In genomic region chr9:127370147-127370579, GRCh38 we compare ENCODE assay signal across 27 cellular contexts.
"Had no signal": no experiment of that assay in that cellular context is flagged by ENCODE, and none has a peak within 500 bp of the region (broad histone marks: within the 10 kb centered on the region; RNA-seq: fewer than 3 reads in every experiment).

No MANE protein-coding gene starts in this region.

- H3K4me1 Mint-ChIP-seq: activated CD8-positive, alpha-beta memory T cell treated with anti-CD3 and anti-CD28 coated beads, Interleukin-2, amount 10 ng/mL, durations not matched to agents 7 days and 5 days; activated naive CD4-positive, alpha-beta T cell treated with anti-CD3 and anti-CD28 coated beads, Interleukin-2, amount 50 U/mL, for 24 hours; natural killer cell; stimulated activated memory B cell treated with anti-CD40 and anti-IgM and Interleukin-4, amounts not matched to agents 10 μg/mL and 1 μg/mL and 100 μg/mL, for 72 hours had no signal

- H3K27ac Mint-ChIP-seq: activated CD4-positive, alpha-beta memory T cell treated with anti-CD3 and anti-CD28 coated beads for 36 hours; activated CD8-positive, alpha-beta memory T cell treated with anti-CD3 and anti-CD28 coated beads, Interleukin-2, amount 10 ng/mL, durations not matched to agents 7 days and 5 days; activated naive CD4-positive, alpha-beta T cell treated with anti-CD3 and anti-CD28 coated beads, Interleukin-2, amount 50 U/mL, for 24 hours; natural killer cell; stimulated activated memory B cell treated with anti-CD40 and anti-IgM and Interleukin-4, amounts not matched to agents 10 μg/mL and 1 μg/mL and 100 μg/mL, for 72 hours; T-helper 1 cell treated with Interleukin-12 subunit alpha and Interleukin-12 subunit beta and Interleukin-4 antibody, amounts not matched to agents 30 μg/mL and 1 μg/mL, for 36 hours; type B pancreatic cell had no signal

- H3K4me1 ChIP-seq: body of pancreas, foreskin keratinocyte, pancreas, right lobe of liver, vagina had no signal

- H3K36me3 ChIP-seq: neutrophil, pancreas, right lobe of liver, vagina had no signal

- H3K9me3 ChIP-seq: body of pancreas, neutrophil, pancreas, right lobe of liver, thoracic aorta, vagina had no signal

- H3K27me3 ChIP-seq: body of pancreas, foreskin keratinocyte, pancreas, right lobe of liver, vagina had no signal

- ATAC-seq: activated CD8-positive, alpha-beta memory T cell treated with anti-CD3 and anti-CD28 coated beads, Interleukin-2, amount 10 ng/mL, durations not matched to agents 7 days and 5 days; body of pancreas; foreskin keratinocyte; natural killer cell; pancreas; stimulated activated memory B cell treated with anti-CD40 and anti-IgM and Interleukin-4, amounts not matched to agents 10 μg/mL and 1 μg/mL and 100 μg/mL, for 72 hours had no signal

- H3K4me3 Mint-ChIP-seq: activated CD4-positive, alpha-beta memory T cell treated with anti-CD3 and anti-CD28 coated beads for 36 hours; activated CD8-positive, alpha-beta memory T cell treated with anti-CD3 and anti-CD28 coated beads, Interleukin-2, amount 10 ng/mL, durations not matched to agents 7 days and 5 days; activated naive CD4-positive, alpha-beta T cell treated with anti-CD3 and anti-CD28 coated beads, Interleukin-2, amount 50 U/mL, for 24 hours; natural killer cell; stimulated activated memory B cell treated with anti-CD40 and anti-IgM and Interleukin-4, amounts not matched to agents 10 μg/mL and 1 μg/mL and 100 μg/mL, for 72 hours; T-helper 1 cell treated with Interleukin-12 subunit alpha and Interleukin-12 subunit beta and Interleukin-4 antibody, amounts not matched to agents 30 μg/mL and 1 μg/mL, for 36 hours; type B pancreatic cell had no signal

- H3K27me3 Mint-ChIP-seq: stimulated activated memory B cell treated with anti-CD40 and anti-IgM and Interleukin-4, amounts not matched to agents 10 μg/mL and 1 μg/mL and 100 μg/mL, for 72 hours had no signal

- DNase-seq: activated CD4-positive, alpha-beta memory T cell treated with anti-CD3 and anti-CD28 coated beads for 36 hours; activated CD4-positive, alpha-beta T cell treated with anti-CD3 and anti-CD28 coated beads for 48 hours; activated CD4-positive, CD25-positive, alpha-beta regulatory T cell; activated CD8-positive, alpha-beta memory T cell treated with anti-CD3 and anti-CD28 coated beads, Interleukin-2, amount 10 ng/mL, durations not matched to agents 7 days and 5 days; activated gamma-delta T cell treated with Interleukin-2 at 50 U/mL for 16 hours; body of pancreas; central memory CD4-positive, alpha-beta T cell; effector CD4-positive, alpha-beta T cell; erythroblast; foreskin keratinocyte; hippocampal formation; kidney glomerular epithelial cell; midbrain; natural killer cell; pancreas; right lobe of liver; stimulated activated CD4-positive, alpha-beta T cell treated with anti-CD3 and anti-CD28 coated beads, Interleukin-2, amount 100 ng/mL, for 24 hours; T1000 had no signal

- H3K36me3 Mint-ChIP-seq: activated CD4-positive, alpha-beta memory T cell treated with anti-CD3 and anti-CD28 coated beads for 36 hours; activated CD8-positive, alpha-beta memory T cell treated with anti-CD3 and anti-CD28 coated beads, Interleukin-2, amount 10 ng/mL, durations not matched to agents 7 days and 5 days; activated naive CD4-positive, alpha-beta T cell treated with anti-CD3 and anti-CD28 coated beads, Interleukin-2, amount 50 U/mL, for 24 hours; natural killer cell had no signal

- H3K27ac ChIP-seq: body of pancreas, coronary artery, foreskin keratinocyte, neutrophil, pancreas, right lobe of liver, skin epidermis, thoracic aorta, vagina had no signal

- H3K9me3 Mint-ChIP-seq: activated CD4-positive, alpha-beta memory T cell treated with anti-CD3 and anti-CD28 coated beads for 36 hours; activated naive CD4-positive, alpha-beta T cell treated with anti-CD3 and anti-CD28 coated beads, Interleukin-2, amount 50 U/mL, for 24 hours; natural killer cell; stimulated activated memory B cell treated with anti-CD40 and anti-IgM and Interleukin-4, amounts not matched to agents 10 μg/mL and 1 μg/mL and 100 μg/mL, for 72 hours; T-helper 1 cell treated with Interleukin-12 subunit alpha and Interleukin-12 subunit beta and Interleukin-4 antibody, amounts not matched to agents 30 μg/mL and 1 μg/mL, for 36 hours; type B pancreatic cell had no signal

- H3K4me3 ChIP-seq: body of pancreas, coronary artery, pancreas, right lobe of liver, skin epidermis, thoracic aorta, vagina had no signal
